In genomic region chr10:132353456-132354355, GRCh38 we compare ENCODE assay signal across 1 cellular context.
TF ChIP-seq lines count a peak whose summit lies in the region.

No MANE protein-coding gene starts in this region.

TF ChIP-seq in H1, 55 proteins besides CTCF, POLR2A, EP300 and RAD21:
- TF ChIP-seq SP4 (IDR thresholded peaks at IDR 0.05; ENCODE audit: low read length) (no peak), CEBPB (IDR thresholded peaks at IDR 0.05; ENCODE audit: low read depth, low read length) (no peak), JUND (IDR thresholded peaks at IDR 0.05; ENCODE audit: low read length) (no peak), SIX5 (IDR thresholded peaks at IDR 0.05; ENCODE audit: low read depth, low read length) (no peak)
TF ChIP-seq in H1: peak in this region for 0.
